ENCODE assay signal across 10 cellular contexts in genomic region chr6:75334266-75335040, GRCh38. TPM values are rescaled to one million over a fixed set of nuclear protein-coding genes. Genes with fewer than 3 reads are reported as not detected.
DNase-seq lines count a peak whose midpoint lies in the region; TF ChIP-seq lines count a peak whose summit lies in the region.
"Had no signal": no experiment of that assay in that cellular context is flagged by ENCODE, and none has a peak within 500 bp of the region (broad histone marks: within the 10 kb centered on the region; RNA-seq: fewer than 3 reads in every experiment).

No MANE protein-coding gene starts in this region.

- no peak overlapping the region for H3K4me2 ChIP-seq in MM.1S (ENCODE audit: low read depth, low read length)

- no peaks in the 10 kb centered on the region for H4K20me1 ChIP-seq in MM.1S (ENCODE audit: insufficient read depth, low read length)

- H3K9ac ChIP-seq in MM.1S (ENCODE audit: low read length), result no peak overlapping the region

- no peaks in the 10 kb centered on the region for H3K79me2 ChIP-seq in MM.1S (ENCODE audit: low read length)

- H3K4me3 Mint-ChIP-seq in type B pancreatic cell, result peak overlapping the region; percentile 50

- H3K27me3 ChIP-seq in MM.1S (replicated peaks; ENCODE audit: insufficient read depth, low read length), result no peaks in the 10 kb centered on the region
- H3K27me3 ChIP-seq: Peyer's patch had no signal

- H3F3A ChIP-seq in MM.1S (ENCODE audit: insufficient read depth, low read length), result no peaks in the 10 kb centered on the region

- no peaks in the 10 kb centered on the region for H3K9me3 Mint-ChIP-seq in type B pancreatic cell

- H3K27ac ChIP-seq in coronary artery (peak overlapping the region; percentile 25 to 53), MM.1S (ENCODE audit: low read length) (no peak overlapping the region)

- H3K36me3 Mint-ChIP-seq in type B pancreatic cell, result no peaks in the 10 kb centered on the region

- H3K4me3 ChIP-seq in coronary artery (peak overlapping the region; percentile 34), MM.1S (ENCODE audit: low read length) (no peak overlapping the region)
- H3K4me3 ChIP-seq: Peyer's patch had no signal

- no peaks in the 10 kb centered on the region for H3K4me1 ChIP-seq in MM.1S (ENCODE audit: low read length)

- peaks cover 24% of the 10 kb centered on the region for H3K4me1 Mint-ChIP-seq in type B pancreatic cell (ENCODE audit: unreplicated experiment)

- DNase-seq in NCI-H2107 treated with DMSO at 0.1 percent for 48 hours (lab: John Stamatoyannopoulos, UW; ENCODE audit: unreplicated experiment) (peak; percentile 47), NCI-H2107 (lab: John Stamatoyannopoulos, UW) (no peak), coronary artery (ENCODE audit: low spot score) (no peak), iPS-NIHi7 (ENCODE audit: extremely low spot score) (peak; percentile 73), type B pancreatic cell (ENCODE audit: extremely low spot score, unreplicated experiment) (no peak), NK-92 (lab: John Stamatoyannopoulos, UW; ENCODE audit: unreplicated experiment) (no peak), mucosa of gallbladder (ENCODE audit: low spot score) (no peak), MM.1S (no peak)
- DNase-seq: activated CD8-positive, alpha-beta memory T cell treated with anti-CD3 and anti-CD28 coated beads, Interleukin-2, amount 50 U/mL, for 4 hours; Peyer's patch had no signal

- no peaks in the 10 kb centered on the region for H3K27me3 Mint-ChIP-seq in type B pancreatic cell

- TF ChIP-seq CTCF in coronary artery (IDR thresholded peaks at IDR 0.05) (no peak), type B pancreatic cell (conservative IDR thresholded peaks at IDR 0.05) (no peak), MM.1S (IDR thresholded peaks at IDR 0.05; ENCODE audit: low read length) (no peak)

- H3K27ac Mint-ChIP-seq in type B pancreatic cell, result peak overlapping the region; percentile 6

- no peaks in the 10 kb centered on the region for H3K36me3 ChIP-seq in MM.1S (replicated peaks; ENCODE audit: insufficient read depth, low read length)
- H3K36me3 ChIP-seq: Peyer's patch had no signal

- H3K9me3 ChIP-seq in MM.1S (replicated peaks; ENCODE audit: insufficient read depth, low read length), result no peaks in the 10 kb centered on the region
- H3K9me3 ChIP-seq: Peyer's patch had no signal

- no peaks in the 10 kb centered on the region for H3K9me2 ChIP-seq in MM.1S (replicated peaks; ENCODE audit: insufficient read depth, low read length)

- no peak overlapping the region for H2AFZ ChIP-seq in MM.1S (ENCODE audit: low read length)

RNA-seq across cellular contexts. Expression of gene TMEM30A, which starts 49.9 kb away (rescaled TPM):
- total RNA-seq in type B pancreatic cell (ENCODE audit: low replicate concordance) (78.7 and 146 TPM in 2 replicates), mucosa of gallbladder (102 TPM)

Comparison
In these comparisons a context has a peak if more than half of its experiments do, and no peak if none do; other contexts are left out.
1. DNase-seq: peak in NCI-H2107 treated with DMSO at 0.1 percent for 48 hours (single experiment) and iPS-NIHi7 (single experiment); none in NCI-H2107 (single experiment), coronary artery (single experiment), type B pancreatic cell (single experiment), NK-92 (single experiment), mucosa of gallbladder (single experiment) and MM.1S (single experiment).